ENCODE assay signal across 9 cellular contexts in the genomic region with DNA sequence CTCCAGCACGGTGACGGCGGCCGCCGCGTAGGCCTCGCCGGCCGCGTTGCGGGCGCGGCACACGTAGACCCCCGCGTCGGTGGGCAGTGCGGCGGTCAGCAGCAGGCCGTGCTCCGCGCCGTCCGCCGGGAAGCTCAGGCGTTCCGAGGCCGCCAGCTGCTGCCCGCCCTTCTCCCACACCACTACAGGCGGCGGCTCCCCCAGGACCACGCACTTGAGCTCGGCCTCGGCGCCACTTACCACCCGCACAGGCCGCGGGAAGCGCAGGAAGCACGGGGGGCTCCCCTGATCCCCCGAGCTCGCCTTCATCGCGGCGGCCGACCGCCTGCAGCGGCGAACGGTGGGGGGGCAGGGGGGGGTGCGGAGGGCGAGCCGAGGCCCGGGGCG. TPM values are rescaled to one million over a fixed set of nuclear protein-coding genes. Genes with fewer than 3 reads are reported as not detected.
DNase-seq lines count a peak whose midpoint lies in the region; ATAC-seq, FAIRE-seq and TF ChIP-seq lines count a peak whose summit lies in the region.
"Had no signal": no experiment of that assay in that cellular context is flagged by ENCODE, and none has a peak within 500 bp of the region (broad histone marks: within the 10 kb centered on the region; RNA-seq: fewer than 3 reads in every experiment).

No MANE protein-coding gene starts in this region.

- H3K9ac ChIP-seq in HepG2 (ENCODE audit: insufficient read depth, low read depth, low read length) = peak overlapping the region; percentile 88

- no peak overlapping the region for H2AFZ ChIP-seq in HepG2 (ENCODE audit: low read length)

- intact Hi-C loops in HepG2 (cut with micrococcal nuclease; ENCODE audit: unreplicated experiment) = no loop called here
- intact Hi-C loops in thyroid gland (cut with DNase I) = no loop called here

- peaks cover 9% of the 10 kb centered on the region for H3K36me3 Mint-ChIP-seq in chondrocyte (ENCODE audit: low read depth)

- H3K9me3 Mint-ChIP-seq in chondrocyte (ENCODE audit: low read depth) = no peaks in the 10 kb centered on the region

- peaks cover 2 to 25% of the 10 kb centered on the region in 2 experiments for H3K36me3 ChIP-seq in HepG2 (replicated peaks in 1 of 2; ENCODE audit: control insufficient read depth in 1 of 2, insufficient read depth in 2 of 2, low read length in 2 of 2)
- H3K36me3 ChIP-seq in thyroid gland = peaks cover 0 to 2% of the 10 kb centered on the region in 2 donors

- CTCF ChIA-PET in HepG2 (lab: Yijun Ruan, JAX; ENCODE audit: low intra/inter-chr PET ratio, low total read pairs) = interaction anchor here (2.9 kb wide), 1 partner anchor 72 kb away, joined by 13 read pairs; no protein-coding TSS in a partner anchor

- POLR2A ChIA-PET in HepG2 (lab: Yijun Ruan, JAX) = interaction anchor here (0.8 to 3.2 kb wide), 19 partner anchors 8 to 363 kb away, joined by 3 to 150 read pairs (median 4); a partner anchor contains a TSS

- H3K4me1 Mint-ChIP-seq in chondrocyte (ENCODE audit: low read depth) = peaks cover 20% of the 10 kb centered on the region

- peak overlapping the region; percentile 88 for H3K4me2 ChIP-seq in HepG2 (ENCODE audit: low read depth, low read length)

- TF ChIP-seq CTCF in chondrocyte (IDR thresholded peaks at IDR 0.05) (no peak), HepG2 (CRISPR knock-in tag; IDR thresholded peaks at IDR 0.05) (no peak), thyroid gland (IDR thresholded peaks at IDR 0.05) (no peak)

- TF ChIP-seq EP300 in HepG2 (IDR thresholded peaks at IDR 0.05; ENCODE audit: low read depth in 2 of 2, low read length in 2 of 2) = no peak
- TF ChIP-seq EP300 in HepG2 (CRISPR knock-in tag; IDR thresholded peaks at IDR 0.05; ENCODE audit: borderline replicate concordance) = no peak

- peaks cover 64% of the 10 kb centered on the region for H3K4me1 ChIP-seq in HepG2 (ENCODE audit: insufficient read depth, low read length)
- peaks cover 25 to 37% of the 10 kb centered on the region in 2 donors for H3K4me1 ChIP-seq in thyroid gland

- FAIRE-seq in HepG2 (lab: Jason Lieb, UNC) = no peak
- FAIRE-seq: endometrium had no signal

- no peak; the same call in 1 of the 2 replicates for TF ChIP-seq RAD21 in HepG2 (CRISPR knock-in tag; IDR thresholded peaks at IDR 0.05)

- peak overlapping the region; percentile 59 for H3K4me3 Mint-ChIP-seq in chondrocyte (ENCODE audit: unreplicated experiment)

- H3K79me2 ChIP-seq in HepG2 (ENCODE audit: insufficient read depth, low read length) = peaks cover 21% of the 10 kb centered on the region

- 0% methylated on average over 20 of the region's 55 CpGs for WGBS in HepG2 (ENCODE audit: low lambda C conversion rate)
- WGBS in thyroid gland, 2 donors = no CpG with 5 or more reads among the region's 55 CpGs

- no TSS peak for BruUV-seq in HepG2 (replicated peaks; lab: Mats Ljungman, UMichigan)

- H3K4me3 ChIP-seq in HepG2 (replicated peaks in 1 of 3; ENCODE audit: insufficient read depth in 1 of 3, low read depth in 2 of 3, low read length in 3 of 3) = peak overlapping the region; percentile 90 to 95 (median 94)
- peak overlapping the region; percentile 50 to 77 (median 66) for H3K4me3 ChIP-seq in thyroid gland (replicated peaks in 1 of 3)

- TF ChIP-seq POLR2A in HepG2 (IDR thresholded peaks at IDR 0.05; ENCODE audit: insufficient read depth in 1 of 2, low read depth in 2 of 2, low read length in 2 of 2) (no peak; a peak in 1 of 4 replicates), thyroid gland (IDR thresholded peaks at IDR 0.05) (no peak)

- H3K27me3 Mint-ChIP-seq in chondrocyte (ENCODE audit: low read depth) = no peaks in the 10 kb centered on the region

- DNase-seq in NCI-H2227 (lab: John Stamatoyannopoulos, UW; ENCODE audit: unreplicated experiment) (peak; percentile 55), NCI-H2227 treated with DMSO at 0.1 percent for 48 hours (lab: John Stamatoyannopoulos, UW) (no peak), chondrocyte (ENCODE audit: low spot score) (no peak), HepG2 (ENCODE audit: low spot score) (no peak), thyroid gland (peak in 1 of 2 donors; percentile 34), 8988T (no peak), cortex of kidney (lab: John Stamatoyannopoulos, UW) (no peak)

- ATAC-seq in HepG2 (peak; percentile 6), HG03135 (IDR thresholded peaks at IDR 0.05; ENCODE audit: unreplicated experiment) (no peak)

- H3K27me3 ChIP-seq in HepG2 (ENCODE audit: control insufficient read depth in 1 of 2, insufficient read depth in 2 of 2, low read length in 2 of 2) = no peaks in the 10 kb centered on the region
- no peaks in the 10 kb centered on the region for H3K27me3 ChIP-seq in thyroid gland

- H3K27ac ChIP-seq in HepG2 (ENCODE audit: extremely low read length, insufficient read depth, low read length) = peak overlapping the region; percentile 94
- H3K27ac ChIP-seq in thyroid gland = peak overlapping the region; percentile 38 to 78 (median 77)

- in situ Hi-C loops in HepG2 (cut with HindIII; ENCODE audit: extremely low pct_ligation_motif_present, low pct_unique_long_range_greater_than_20kb) = no loop called here

- no peak overlapping the region for H3K27ac Mint-ChIP-seq in chondrocyte (ENCODE audit: unreplicated experiment)

- no peaks in the 10 kb centered on the region for H4K20me1 ChIP-seq in HepG2 (ENCODE audit: insufficient read depth, low read length)

- H3K9me3 ChIP-seq in HepG2 (ENCODE audit: low read length) (no peaks in the 10 kb centered on the region), thyroid gland (no peaks in the 10 kb centered on the region)

RNA-seq across cellular contexts. Expression of a gene that starts 0.4 kb away (rescaled TPM):
- total RNA-seq in chondrocyte = 103 to 143 TPM (median 111 TPM) in 3 replicates
- total RNA-seq in HepG2 (2016; rRNA removed; fragmentation: Illumina TruSeq; extraction: Trizol) = 65.4 and 86.7 TPM in 2 replicates
- total RNA-seq in HepG2 (2016; cell fraction: cytosol; rRNA removed; fragmentation: Illumina TruSeq; extraction: Trizol; ENCODE audit: low read depth) = 17.5 and 19.8 TPM in 2 replicates
- total RNA-seq in HepG2 (2016; cell fraction: insoluble cytoplasmic fraction; rRNA removed; fragmentation: Illumina TruSeq; extraction: Trizol) = 54.2 and 89.3 TPM in 2 replicates
- 30.2 and 34.7 TPM in 2 replicates for total RNA-seq in HepG2 (2016; cell fraction: membrane; rRNA removed; fragmentation: Illumina TruSeq; extraction: Trizol)
- 65.9 and 71.3 TPM in 2 replicates for total RNA-seq in HepG2 (2016; cell fraction: nucleus; rRNA removed; fragmentation: Illumina TruSeq; extraction: Trizol)
- polyA plus RNA-seq in HepG2 (2011; rRNA removed) = 218 and 229 TPM in 2 replicates
- polyA plus RNA-seq in HepG2 (2011; cell fraction: cytosol; rRNA removed) = 176 and 256 TPM in 2 replicates
- polyA plus RNA-seq in HepG2 (2011; cell fraction: nucleus; rRNA removed) = 886 and 1,174 TPM in 2 replicates
- polyA plus RNA-seq in HepG2 (2012) = 161 and 176 TPM in 2 replicates
- 10.0 and 11.3 TPM in 2 replicates for polyA plus RNA-seq in HepG2 (2016; cell fraction: cytosol; fragmentation: Illumina TruSeq; extraction: Trizol; ENCODE audit: low read depth)
- polyA plus RNA-seq in HepG2 (2016; cell fraction: insoluble cytoplasmic fraction; fragmentation: Illumina TruSeq; extraction: Trizol; ENCODE audit: low read depth) = 66.1 and 91.2 TPM in 2 replicates
- polyA plus RNA-seq in HepG2 (2016; cell fraction: membrane; fragmentation: Illumina TruSeq; extraction: Trizol; ENCODE audit: low read depth) = 22.2 and 25.7 TPM in 2 replicates
- 147 and 161 TPM in 2 replicates for polyA plus RNA-seq in HepG2 (2016; cell fraction: nucleus; fragmentation: Illumina TruSeq; extraction: Trizol; ENCODE audit: insufficient read depth, low read depth)
- 27.0 and 477 TPM in 2 replicates for polyA minus RNA-seq in HepG2 (2011; rRNA and poly(A)+ RNA removed; ENCODE audit: low replicate concordance)
- 210 and 260 TPM in 2 replicates for polyA minus RNA-seq in HepG2 (2011; cell fraction: cytosol; rRNA and poly(A)+ RNA removed)
- 189 and 199 TPM in 2 replicates for polyA minus RNA-seq in HepG2 (2011; cell fraction: nucleus; rRNA and poly(A)+ RNA removed)
- total RNA-seq in thyroid gland = 100 to 1,000 TPM; 142 to 200 (median 170) TPM

RNA-seq across cellular contexts. Expression of a gene that starts 1.2 kb away (rescaled TPM):
- total RNA-seq in chondrocyte (1.0 to 2.7 TPM (median 1.7 TPM) in 3 replicates), HepG2 (2016; rRNA removed; fragmentation: Illumina TruSeq; extraction: Trizol) (1.9 and 4.1 TPM in 2 replicates), thyroid gland (1 to 10 TPM in 1 of 4 donors, under 1 TPM in 2, not detected in 1; 0.50 to 1.1 (median 0.81) TPM)
- 3.4 and 4.1 TPM in 2 replicates for total RNA-seq in HepG2 (2016; cell fraction: cytosol; rRNA removed; fragmentation: Illumina TruSeq; extraction: Trizol; ENCODE audit: low read depth)
- 2.5 and 3.2 TPM in 2 replicates for total RNA-seq in HepG2 (2016; cell fraction: insoluble cytoplasmic fraction; rRNA removed; fragmentation: Illumina TruSeq; extraction: Trizol)
- total RNA-seq in HepG2 (2016; cell fraction: membrane; rRNA removed; fragmentation: Illumina TruSeq; extraction: Trizol) = 3.4 and 5.3 TPM in 2 replicates
- total RNA-seq in HepG2 (2016; cell fraction: nucleus; rRNA removed; fragmentation: Illumina TruSeq; extraction: Trizol) = 2.0 and 3.3 TPM in 2 replicates
- polyA plus RNA-seq in HepG2 (2011; rRNA removed) = 15.2 and 23.1 TPM in 2 replicates
- polyA plus RNA-seq in HepG2 (2011; cell fraction: cytosol; rRNA removed) = 13.0 and 22.2 TPM in 2 replicates
- 28.4 and 35.0 TPM in 2 replicates for polyA plus RNA-seq in HepG2 (2011; cell fraction: nucleus; rRNA removed)
- 11.4 and 17.5 TPM in 2 replicates for polyA plus RNA-seq in HepG2 (2012)
- 3.1 and 3.7 TPM in 2 replicates for polyA plus RNA-seq in HepG2 (2016; cell fraction: cytosol; fragmentation: Illumina TruSeq; extraction: Trizol; ENCODE audit: low read depth)
- 2.1 TPM in 2 replicates for polyA plus RNA-seq in HepG2 (2016; cell fraction: insoluble cytoplasmic fraction; fragmentation: Illumina TruSeq; extraction: Trizol; ENCODE audit: low read depth)
- polyA plus RNA-seq in HepG2 (2016; cell fraction: membrane; fragmentation: Illumina TruSeq; extraction: Trizol; ENCODE audit: low read depth) = 3.5 and 4.5 TPM in 2 replicates
- 3.6 and 4.6 TPM in 2 replicates for polyA plus RNA-seq in HepG2 (2016; cell fraction: nucleus; fragmentation: Illumina TruSeq; extraction: Trizol; ENCODE audit: insufficient read depth, low read depth)
- polyA minus RNA-seq in HepG2 (2011; rRNA and poly(A)+ RNA removed; ENCODE audit: low replicate concordance) = 1.0 and 25.1 TPM in 2 replicates
- 5.1 and 5.8 TPM in 2 replicates for polyA minus RNA-seq in HepG2 (2011; cell fraction: cytosol; rRNA and poly(A)+ RNA removed)
- polyA minus RNA-seq in HepG2 (2011; cell fraction: nucleus; rRNA and poly(A)+ RNA removed) = 2.3 and 2.6 TPM in 2 replicates

RNA-seq across cellular contexts. Expression of a gene that starts 26.7 kb away (rescaled TPM):
- total RNA-seq in chondrocyte (25.5 to 31.9 TPM (median 28.5 TPM) in 3 replicates), HepG2 (2016; rRNA removed; fragmentation: Illumina TruSeq; extraction: Trizol) (5.6 and 12.8 TPM in 2 replicates), thyroid gland (10 to 100 TPM; 14.6 to 25.0 (median 19.7) TPM)
- total RNA-seq in HepG2 (2016; cell fraction: cytosol; rRNA removed; fragmentation: Illumina TruSeq; extraction: Trizol; ENCODE audit: low read depth) = 3.5 and 4.7 TPM in 2 replicates
- 5.0 and 14.2 TPM in 2 replicates for total RNA-seq in HepG2 (2016; cell fraction: insoluble cytoplasmic fraction; rRNA removed; fragmentation: Illumina TruSeq; extraction: Trizol)
- total RNA-seq in HepG2 (2016; cell fraction: membrane; rRNA removed; fragmentation: Illumina TruSeq; extraction: Trizol) = 2.7 and 3.2 TPM in 2 replicates
- total RNA-seq in HepG2 (2016; cell fraction: nucleus; rRNA removed; fragmentation: Illumina TruSeq; extraction: Trizol) = 20.7 and 21.9 TPM in 2 replicates
- polyA plus RNA-seq in HepG2 (2011; rRNA removed) = 24.0 and 30.2 TPM in 2 replicates
- polyA plus RNA-seq in HepG2 (2011; cell fraction: cytosol; rRNA removed) = 5.6 and 8.5 TPM in 2 replicates
- polyA plus RNA-seq in HepG2 (2011; cell fraction: nucleus; rRNA removed) = 272 and 337 TPM in 2 replicates
- polyA plus RNA-seq in HepG2 (2012) = 18.1 and 20.5 TPM in 2 replicates
- 0.70 and 0.72 TPM in 2 replicates for polyA plus RNA-seq in HepG2 (2016; cell fraction: cytosol; fragmentation: Illumina TruSeq; extraction: Trizol; ENCODE audit: low read depth)
- 3.7 and 5.6 TPM in 2 replicates for polyA plus RNA-seq in HepG2 (2016; cell fraction: insoluble cytoplasmic fraction; fragmentation: Illumina TruSeq; extraction: Trizol; ENCODE audit: low read depth)
- polyA plus RNA-seq in HepG2 (2016; cell fraction: membrane; fragmentation: Illumina TruSeq; extraction: Trizol; ENCODE audit: low read depth) = 1.2 TPM in 2 replicates
- polyA plus RNA-seq in HepG2 (2016; cell fraction: nucleus; fragmentation: Illumina TruSeq; extraction: Trizol; ENCODE audit: insufficient read depth, low read depth) = 44.8 and 52.7 TPM in 2 replicates
- polyA minus RNA-seq in HepG2 (2011; rRNA and poly(A)+ RNA removed; ENCODE audit: low replicate concordance) = 23.0 and 45.7 TPM in 2 replicates
- polyA minus RNA-seq in HepG2 (2011; cell fraction: cytosol; rRNA and poly(A)+ RNA removed) = 8.2 and 10.4 TPM in 2 replicates
- polyA minus RNA-seq in HepG2 (2011; cell fraction: nucleus; rRNA and poly(A)+ RNA removed) = 52.1 and 52.7 TPM in 2 replicates

RNA-seq across cellular contexts. Expression of a gene that starts 27.1 kb away (rescaled TPM):
- total RNA-seq in chondrocyte = 3.6 to 6.1 TPM (median 4.8 TPM) in 3 replicates
- 11.6 and 17.3 TPM in 2 replicates for total RNA-seq in HepG2 (2016; rRNA removed; fragmentation: Illumina TruSeq; extraction: Trizol)
- total RNA-seq in HepG2 (2016; cell fraction: cytosol; rRNA removed; fragmentation: Illumina TruSeq; extraction: Trizol; ENCODE audit: low read depth) = 12.3 and 16.3 TPM in 2 replicates
- 10.7 and 17.8 TPM in 2 replicates for total RNA-seq in HepG2 (2016; cell fraction: insoluble cytoplasmic fraction; rRNA removed; fragmentation: Illumina TruSeq; extraction: Trizol)
- total RNA-seq in HepG2 (2016; cell fraction: membrane; rRNA removed; fragmentation: Illumina TruSeq; extraction: Trizol) = 26.8 and 32.4 TPM in 2 replicates
- total RNA-seq in HepG2 (2016; cell fraction: nucleus; rRNA removed; fragmentation: Illumina TruSeq; extraction: Trizol) = 9.3 and 11.7 TPM in 2 replicates
- 23.5 and 40.8 TPM in 2 replicates for polyA plus RNA-seq in HepG2 (2011; rRNA removed)
- 43.6 and 52.1 TPM in 2 replicates for polyA plus RNA-seq in HepG2 (2011; cell fraction: cytosol; rRNA removed)
- 61.3 and 68.7 TPM in 2 replicates for polyA plus RNA-seq in HepG2 (2011; cell fraction: nucleus; rRNA removed)
- polyA plus RNA-seq in HepG2 (2012) = 41.3 and 49.8 TPM in 2 replicates
- polyA plus RNA-seq in HepG2 (2016; cell fraction: cytosol; fragmentation: Illumina TruSeq; extraction: Trizol; ENCODE audit: low read depth) = 16.5 and 21.1 TPM in 2 replicates
- polyA plus RNA-seq in HepG2 (2016; cell fraction: insoluble cytoplasmic fraction; fragmentation: Illumina TruSeq; extraction: Trizol; ENCODE audit: low read depth) = 12.8 and 14.5 TPM in 2 replicates
- polyA plus RNA-seq in HepG2 (2016; cell fraction: membrane; fragmentation: Illumina TruSeq; extraction: Trizol; ENCODE audit: low read depth) = 27.9 and 28.1 TPM in 2 replicates
- polyA plus RNA-seq in HepG2 (2016; cell fraction: nucleus; fragmentation: Illumina TruSeq; extraction: Trizol; ENCODE audit: insufficient read depth, low read depth) = 17.1 and 19.3 TPM in 2 replicates
- polyA minus RNA-seq in HepG2 (2011; rRNA and poly(A)+ RNA removed; ENCODE audit: low replicate concordance) = 2.1 and 67.2 TPM in 2 replicates
- polyA minus RNA-seq in HepG2 (2011; cell fraction: cytosol; rRNA and poly(A)+ RNA removed) = 26.3 and 28.6 TPM in 2 replicates
- polyA minus RNA-seq in HepG2 (2011; cell fraction: nucleus; rRNA and poly(A)+ RNA removed) = 12.9 and 13.6 TPM in 2 replicates
- 10 to 100 TPM in 1 of 4 donors, 1 to 10 TPM in 3; 4.6 to 10.9 (median 5.4) TPM for total RNA-seq in thyroid gland

RNA-seq across cellular contexts. Expression of a gene that starts 27.3 kb away (rescaled TPM):
- total RNA-seq in chondrocyte (273 to 276 TPM (median 273 TPM) in 3 replicates), HepG2 (2016; rRNA removed; fragmentation: Illumina TruSeq; extraction: Trizol) (34.7 and 79.6 TPM in 2 replicates), thyroid gland (100 to 1,000 TPM in 3 of 4 donors, 10 to 100 TPM in 1; 57.2 to 194 (median 141) TPM)
- total RNA-seq in HepG2 (2016; cell fraction: cytosol; rRNA removed; fragmentation: Illumina TruSeq; extraction: Trizol; ENCODE audit: low read depth) = 21.6 and 22.1 TPM in 2 replicates
- 36.0 and 80.8 TPM in 2 replicates for total RNA-seq in HepG2 (2016; cell fraction: insoluble cytoplasmic fraction; rRNA removed; fragmentation: Illumina TruSeq; extraction: Trizol)
- total RNA-seq in HepG2 (2016; cell fraction: membrane; rRNA removed; fragmentation: Illumina TruSeq; extraction: Trizol) = 42.0 and 50.0 TPM in 2 replicates
- total RNA-seq in HepG2 (2016; cell fraction: nucleus; rRNA removed; fragmentation: Illumina TruSeq; extraction: Trizol) = 65.5 and 76.8 TPM in 2 replicates
- polyA plus RNA-seq in HepG2 (2011; rRNA removed) = 111 and 171 TPM in 2 replicates
- 120 and 244 TPM in 2 replicates for polyA plus RNA-seq in HepG2 (2011; cell fraction: cytosol; rRNA removed)
- 203 and 211 TPM in 2 replicates for polyA plus RNA-seq in HepG2 (2011; cell fraction: nucleus; rRNA removed)
- 115 and 161 TPM in 2 replicates for polyA plus RNA-seq in HepG2 (2012)
- 21.7 and 22.6 TPM in 2 replicates for polyA plus RNA-seq in HepG2 (2016; cell fraction: cytosol; fragmentation: Illumina TruSeq; extraction: Trizol; ENCODE audit: low read depth)
- 45.9 and 55.3 TPM in 2 replicates for polyA plus RNA-seq in HepG2 (2016; cell fraction: insoluble cytoplasmic fraction; fragmentation: Illumina TruSeq; extraction: Trizol; ENCODE audit: low read depth)
- polyA plus RNA-seq in HepG2 (2016; cell fraction: membrane; fragmentation: Illumina TruSeq; extraction: Trizol; ENCODE audit: low read depth) = 40.5 and 41.4 TPM in 2 replicates
- 139 and 143 TPM in 2 replicates for polyA plus RNA-seq in HepG2 (2016; cell fraction: nucleus; fragmentation: Illumina TruSeq; extraction: Trizol; ENCODE audit: insufficient read depth, low read depth)
- polyA minus RNA-seq in HepG2 (2011; rRNA and poly(A)+ RNA removed; ENCODE audit: low replicate concordance) = 12.1 and 292 TPM in 2 replicates
- polyA minus RNA-seq in HepG2 (2011; cell fraction: cytosol; rRNA and poly(A)+ RNA removed) = 137 and 143 TPM in 2 replicates
- 45.4 and 47.0 TPM in 2 replicates for polyA minus RNA-seq in HepG2 (2011; cell fraction: nucleus; rRNA and poly(A)+ RNA removed)
